ENCODE assay signal across 16 cellular contexts in the genomic region with DNA sequence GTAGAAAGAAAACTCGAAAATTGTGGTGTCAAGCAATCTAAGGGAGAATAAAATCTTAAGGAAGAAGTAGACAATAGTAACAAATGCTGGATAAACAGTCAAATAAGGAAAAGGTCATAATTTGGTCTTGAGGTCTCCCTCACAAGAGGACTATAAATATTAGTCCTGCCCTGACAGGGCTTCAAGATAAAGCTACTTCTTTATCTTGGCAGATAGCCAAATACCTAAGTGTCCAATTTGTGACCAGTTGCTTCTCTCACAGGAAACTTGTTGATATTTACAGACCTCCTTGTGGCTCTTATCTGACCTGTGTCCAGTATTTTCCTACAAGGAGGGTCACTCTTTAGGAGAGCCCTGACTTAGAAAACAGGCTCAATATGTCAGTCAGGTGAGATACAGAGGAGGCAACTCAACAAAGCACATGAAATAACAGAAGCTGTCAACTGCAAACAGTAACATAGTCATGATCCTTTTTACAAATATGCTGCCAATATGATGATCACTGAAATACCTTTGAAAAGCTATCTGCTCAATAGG.
A peak's percentile ranks its signal among the peaks of the same experiment; 100 is the strongest.
DNase-seq lines count a peak whose midpoint lies in the region; ATAC-seq and TF ChIP-seq lines count a peak whose summit lies in the region.
"Had no signal": no experiment of that assay in that cellular context is flagged by ENCODE, and none has a peak within 500 bp of the region (broad histone marks: within the 10 kb centered on the region; RNA-seq: fewer than 3 reads in every experiment).

No MANE protein-coding gene starts in this region.

- TF ChIP-seq CTCF in SK-N-SH (IDR thresholded peaks at IDR 0.05) = no peak
- TF ChIP-seq CTCF in VCaP (conservative IDR thresholded peaks at IDR 0.05) = no peak
- TF ChIP-seq CTCF in brain microvascular endothelial cell (IDR thresholded peaks at IDR 0.05; ENCODE audit: low read depth, low read length, missing control alignments) = no peak

- no peaks in the 10 kb centered on the region for H4K20me1 ChIP-seq in SK-N-SH (ENCODE audit: insufficient read depth)

- no peak for DNase-seq in SK-N-SH
- peak; percentile 22 for DNase-seq in HT-29 (ENCODE audit: low spot score)
- DNase-seq in right cardiac atrium = no peak
- no peak for DNase-seq in effector memory CD4-positive, alpha-beta T cell
- no peak for DNase-seq in brain microvascular endothelial cell
- DNase-seq: Calu3, DND-41, H9, MV-4-11, NCI-H1417 treated with DMSO at 0.1 percent for 48 hours, NCI-H2029 treated with DMSO at 0.1 percent for 48 hours, NCI-H226, NCI-H524 treated with DMSO at 0.1 percent for 48 hours, PC-9 had no signal

- ATAC-seq in SK-N-SH treated with all-trans-retinoic acid at 6 μM for 48 hours = no peak
- ATAC-seq in right cardiac atrium = peak; percentile 40 to 55

- no peaks in the 10 kb centered on the region for H3K9me2 ChIP-seq in SK-N-SH

- H3K4me3 ChIP-seq in SK-N-SH (ENCODE audit: low read depth in 2 of 2, low read length in 1 of 2) (no peak overlapping the region), right cardiac atrium (ENCODE audit: low read length) (no peak overlapping the region), brain microvascular endothelial cell (ENCODE audit: low read depth, low read length) (no peak overlapping the region)
- no peak overlapping the region for H3K4me3 ChIP-seq in effector memory CD4-positive, alpha-beta T cell (ENCODE audit: insufficient read depth, low read depth, low read length, poor library complexity, severe bottlenecking)
- H3K4me3 ChIP-seq: PC-9 had no signal

- in situ Hi-C loops in brain microvascular endothelial cell (cut with HindIII; ENCODE audit: low pct_ligation_motif_present, low sequenced_read_pairs) = no loop called here

- TF ChIP-seq RAD21 in SK-N-SH (IDR thresholded peaks at IDR 0.05; ENCODE audit: low read length) = no peak

- no peaks in the 10 kb centered on the region for H3K9me3 ChIP-seq in SK-N-SH
- H3K9me3 ChIP-seq in right cardiac atrium (ENCODE audit: control insufficient read depth, low read length) = no peaks in the 10 kb centered on the region
- H3K9me3 ChIP-seq in effector memory CD4-positive, alpha-beta T cell (ENCODE audit: control insufficient read depth, low read length) = no peaks in the 10 kb centered on the region

- H3K27me3 ChIP-seq in SK-N-SH (ENCODE audit: insufficient read depth) (no peaks in the 10 kb centered on the region), right cardiac atrium (ENCODE audit: control insufficient read depth, insufficient read depth) (no peaks in the 10 kb centered on the region), brain microvascular endothelial cell (replicated peaks) (no peaks in the 10 kb centered on the region)
- no peaks in the 10 kb centered on the region for H3K27me3 ChIP-seq in effector memory CD4-positive, alpha-beta T cell (replicated peaks; ENCODE audit: control insufficient read depth, insufficient read depth, low read length, poor library complexity, severe bottlenecking)

- H3K4me1 ChIP-seq in SK-N-SH (ENCODE audit: control insufficient read depth in 1 of 2, insufficient read depth in 2 of 2, low read depth in 1 of 2, low read length in 1 of 2) (no peaks in the 10 kb centered on the region), right cardiac atrium (ENCODE audit: control insufficient read depth, insufficient read depth, low read length) (no peaks in the 10 kb centered on the region)
- H3K4me1 ChIP-seq in effector memory CD4-positive, alpha-beta T cell (ENCODE audit: control insufficient read depth, insufficient read depth, low read length, poor library complexity, severe bottlenecking) = no peaks in the 10 kb centered on the region

- no peaks in the 10 kb centered on the region for H3K79me2 ChIP-seq in SK-N-SH (ENCODE audit: insufficient read depth)

- H2AFZ ChIP-seq in SK-N-SH (ENCODE audit: low read depth) = no peak overlapping the region
- H2AFZ ChIP-seq: PC-9 had no signal

- POLR2A ChIA-PET in SK-N-SH (lab: Yijun Ruan, JAX) = no interaction called here

- no peak overlapping the region for H3K9ac ChIP-seq in SK-N-SH

- WGBS in SK-N-SH (ENCODE audit: low lambda C conversion rate) = 18% methylated on average over 1 of the region's 1 CpG
- 62% methylated on average over 1 of the region's 1 CpG for WGBS in right cardiac atrium

- intact Hi-C loops in right cardiac atrium (cut with DNase I) = no loop called here

- no peaks in the 10 kb centered on the region for H3F3A ChIP-seq in SK-N-SH (replicated peaks; ENCODE audit: insufficient read depth)

- no peak overlapping the region for H3K4me2 ChIP-seq in SK-N-SH
- H3K4me2 ChIP-seq: PC-9 had no signal

- TF ChIP-seq EP300 in SK-N-SH (IDR thresholded peaks at IDR 0.05; ENCODE audit: borderline replicate concordance in 1 of 2, low read depth in 1 of 2, low read length in 1 of 2) = no peak

- H3K27ac ChIP-seq in SK-N-SH (ENCODE audit: low read depth in 2 of 2, low read length in 1 of 2) (no peak overlapping the region), VCaP (peak overlapping the region; percentile 14), right cardiac atrium (ENCODE audit: low read length) (no peak overlapping the region), brain microvascular endothelial cell (no peak overlapping the region)
- H3K27ac ChIP-seq in effector memory CD4-positive, alpha-beta T cell (ENCODE audit: insufficient read depth, low read length, poor library complexity, severe bottlenecking) = no peak overlapping the region
- H3K27ac ChIP-seq: PC-9 had no signal

- CTCF ChIA-PET in SK-N-SH (lab: Yijun Ruan, JAX) = no interaction called here

- no peaks in the 10 kb centered on the region for H3K36me3 ChIP-seq in SK-N-SH (replicated peaks in 1 of 2; ENCODE audit: control insufficient read depth in 1 of 2, insufficient read depth in 2 of 2, low read length in 1 of 2)
- H3K36me3 ChIP-seq in effector memory CD4-positive, alpha-beta T cell (ENCODE audit: control insufficient read depth, insufficient read depth, low read length) = no peaks in the 10 kb centered on the region
- H3K36me3 ChIP-seq in brain microvascular endothelial cell (replicated peaks) = no peaks in the 10 kb centered on the region

TF ChIP-seq in SK-N-SH, 30 proteins besides CTCF, POLR2A, EP300 and RAD21:
- TF ChIP-seq, protein P1, sequence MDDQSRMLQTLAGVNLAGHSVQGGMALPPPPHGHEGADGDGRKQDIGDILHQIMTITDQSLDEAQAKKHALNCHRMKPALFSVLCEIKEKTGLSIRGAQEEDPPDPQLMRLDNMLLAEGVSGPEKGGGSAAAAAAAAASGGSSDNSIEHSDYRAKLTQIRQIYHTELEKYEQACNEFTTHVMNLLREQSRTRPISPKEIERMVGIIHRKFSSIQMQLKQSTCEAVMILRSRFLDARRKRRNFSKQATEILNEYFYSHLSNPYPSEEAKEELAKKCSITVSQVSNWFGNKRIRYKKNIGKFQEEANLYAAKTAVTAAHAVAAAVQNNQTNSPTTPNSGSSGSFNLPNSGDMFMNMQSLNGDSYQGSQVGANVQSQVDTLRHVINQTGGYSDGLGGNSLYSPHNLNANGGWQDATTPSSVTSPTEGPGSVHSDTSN (IDR thresholded peaks at IDR 0.05) = no peak
- TF ChIP-seq NFIC (IDR thresholded peaks at IDR 0.05; ENCODE audit: borderline replicate concordance) (0 out of 2 replicates have a peak, but pooled peaks have one; percentile 4), GABPA (IDR thresholded peaks at IDR 0.05; ENCODE audit: low read depth) (no peak)

TF ChIP-seq in SK-N-SH treated with all-trans-retinoic acid at 6 μM for 48 hours, 23 proteins besides CTCF, POLR2A, EP300 and RAD21:
- TF ChIP-seq, protein P2, sequence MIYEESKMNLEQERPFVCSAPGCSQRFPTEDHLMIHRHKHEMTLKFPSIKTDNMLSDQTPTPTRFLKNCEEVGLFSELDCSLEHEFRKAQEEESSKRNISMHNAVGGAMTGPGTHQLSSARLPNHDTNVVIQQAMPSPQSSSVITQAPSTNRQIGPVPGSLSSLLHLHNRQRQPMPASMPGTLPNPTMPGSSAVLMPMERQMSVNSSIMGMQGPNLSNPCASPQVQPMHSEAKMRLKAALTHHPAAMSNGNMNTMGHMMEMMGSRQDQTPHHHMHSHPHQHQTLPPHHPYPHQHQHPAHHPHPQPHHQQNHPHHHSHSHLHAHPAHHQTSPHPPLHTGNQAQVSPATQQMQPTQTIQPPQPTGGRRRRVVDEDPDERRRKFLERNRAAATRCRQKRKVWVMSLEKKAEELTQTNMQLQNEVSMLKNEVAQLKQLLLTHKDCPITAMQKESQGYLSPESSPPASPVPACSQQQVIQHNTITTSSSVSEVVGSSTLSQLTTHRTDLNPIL (CRISPR knock-in tag; IDR thresholded peaks at IDR 0.05; ENCODE audit: low read depth) = no peak
- TF ChIP-seq, protein P3, sequence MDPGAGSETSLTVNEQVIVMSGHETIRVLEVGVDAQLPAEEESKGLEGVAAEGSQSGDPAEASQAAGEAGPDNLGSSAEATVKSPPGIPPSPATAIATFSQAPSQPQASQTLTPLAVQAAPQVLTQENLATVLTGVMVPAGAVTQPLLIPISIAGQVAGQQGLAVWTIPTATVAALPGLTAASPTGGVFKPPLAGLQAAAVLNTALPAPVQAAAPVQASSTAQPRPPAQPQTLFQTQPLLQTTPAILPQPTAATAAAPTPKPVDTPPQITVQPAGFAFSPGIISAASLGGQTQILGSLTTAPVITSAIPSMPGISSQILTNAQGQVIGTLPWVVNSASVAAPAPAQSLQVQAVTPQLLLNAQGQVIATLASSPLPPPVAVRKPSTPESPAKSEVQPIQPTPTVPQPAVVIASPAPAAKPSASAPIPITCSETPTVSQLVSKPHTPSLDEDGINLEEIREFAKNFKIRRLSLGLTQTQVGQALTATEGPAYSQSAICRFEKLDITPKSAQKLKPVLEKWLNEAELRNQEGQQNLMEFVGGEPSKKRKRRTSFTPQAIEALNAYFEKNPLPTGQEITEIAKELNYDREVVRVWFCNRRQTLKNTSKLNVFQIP (CRISPR knock-in tag; IDR thresholded peaks at IDR 0.05; ENCODE audit: borderline replicate concordance, low read depth) = no peak
TF ChIP-seq in SK-N-SH treated with all-trans-retinoic acid at 6 μM for 48 hours: peak in this region for 0.
